In the genomic region with DNA sequence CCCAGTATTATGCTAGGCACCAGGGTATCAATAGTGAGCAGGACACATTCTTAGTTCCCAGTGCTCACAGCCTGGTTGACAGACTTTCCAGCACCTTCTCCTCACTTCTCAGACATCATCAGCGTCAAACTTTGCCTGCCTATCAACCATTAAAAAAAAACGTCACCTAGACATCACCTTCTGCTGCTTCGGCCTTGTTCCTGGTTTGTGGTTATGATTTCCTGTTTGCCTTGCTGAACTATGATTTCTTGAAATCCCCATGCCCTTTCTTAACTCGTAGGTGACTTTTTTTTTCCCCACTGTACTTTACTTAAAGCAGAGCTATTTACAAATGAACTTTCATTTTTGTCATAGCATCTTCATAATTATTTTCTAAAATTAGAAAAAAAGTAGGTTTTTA, we compare ENCODE assay signal across 1 cellular context.
A peak's percentile ranks its signal among the peaks of the same experiment; 100 is the strongest.
TF ChIP-seq lines count a peak whose summit lies in the region.

No MANE protein-coding gene starts in this region.

TF ChIP-seq in GM12878, 131 proteins besides CTCF, POLR2A, EP300 and RAD21 (continued from another document and continues in another):
- TF ChIP-seq, protein P1, sequence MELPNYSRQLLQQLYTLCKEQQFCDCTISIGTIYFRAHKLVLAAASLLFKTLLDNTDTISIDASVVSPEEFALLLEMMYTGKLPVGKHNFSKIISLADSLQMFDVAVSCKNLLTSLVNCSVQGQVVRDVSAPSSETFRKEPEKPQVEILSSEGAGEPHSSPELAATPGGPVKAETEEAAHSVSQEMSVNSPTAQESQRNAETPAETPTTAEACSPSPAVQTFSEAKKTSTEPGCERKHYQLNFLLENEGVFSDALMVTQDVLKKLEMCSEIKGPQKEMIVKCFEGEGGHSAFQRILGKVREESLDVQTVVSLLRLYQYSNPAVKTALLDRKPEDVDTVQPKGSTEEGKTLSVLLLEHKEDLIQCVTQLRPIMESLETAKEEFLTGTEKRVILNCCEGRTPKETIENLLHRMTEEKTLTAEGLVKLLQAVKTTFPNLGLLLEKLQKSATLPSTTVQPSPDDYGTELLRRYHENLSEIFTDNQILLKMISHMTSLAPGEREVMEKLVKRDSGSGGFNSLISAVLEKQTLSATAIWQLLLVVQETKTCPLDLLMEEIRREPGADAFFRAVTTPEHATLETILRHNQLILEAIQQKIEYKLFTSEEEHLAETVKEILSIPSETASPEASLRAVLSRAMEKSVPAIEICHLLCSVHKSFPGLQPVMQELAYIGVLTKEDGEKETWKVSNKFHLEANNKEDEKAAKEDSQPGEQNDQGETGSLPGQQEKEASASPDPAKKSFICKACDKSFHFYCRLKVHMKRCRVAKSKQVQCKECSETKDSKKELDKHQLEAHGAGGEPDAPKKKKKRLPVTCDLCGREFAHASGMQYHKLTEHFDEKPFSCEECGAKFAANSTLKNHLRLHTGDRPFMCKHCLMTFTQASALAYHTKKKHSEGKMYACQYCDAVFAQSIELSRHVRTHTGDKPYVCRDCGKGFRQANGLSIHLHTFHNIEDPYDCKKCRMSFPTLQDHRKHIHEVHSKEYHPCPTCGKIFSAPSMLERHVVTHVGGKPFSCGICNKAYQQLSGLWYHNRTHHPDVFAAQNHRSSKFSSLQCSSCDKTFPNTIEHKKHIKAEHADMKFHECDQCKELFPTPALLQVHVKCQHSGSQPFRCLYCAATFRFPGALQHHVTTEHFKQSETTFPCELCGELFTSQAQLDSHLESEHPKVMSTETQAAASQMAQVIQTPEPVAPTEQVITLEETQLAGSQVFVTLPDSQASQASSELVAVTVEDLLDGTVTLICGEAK (IDR thresholded peaks at IDR 0.05; ENCODE audit: borderline replicate concordance): no peak
- TF ChIP-seq SMAD5 (IDR thresholded peaks at IDR 0.05; ENCODE audit: low read depth) (no peak), PAX5 (IDR thresholded peaks at IDR 0.05; ENCODE audit: borderline replicate concordance, low read depth, low read length) (peak; percentile 59; the same call in 1 of the 2 replicates), NFYA (IDR thresholded peaks at IDR 0.05; ENCODE audit: borderline replicate concordance, low read depth, low read length) (no peak), SMAD1 (IDR thresholded peaks at IDR 0.05; ENCODE audit: low read depth, partially characterized antibody) (no peak), KLF5 (IDR thresholded peaks at IDR 0.05; ENCODE audit: partially characterized antibody) (no peak), JUNB (IDR thresholded peaks at IDR 0.05) (no peak), NR2F1 (conservative IDR thresholded peaks at IDR 0.05) (peak; percentile 85), NR2C1 (IDR thresholded peaks at IDR 0.05) (no peak), JUND (IDR thresholded peaks at IDR 0.05; ENCODE audit: low read depth, low read length) (no peak), ESRRA (IDR thresholded peaks at IDR 0.05; ENCODE audit: low read length) (no peak), ZNF274 (IDR thresholded peaks at IDR 0.05; ENCODE audit: insufficient read depth, insufficient read length) (no peak), KDM1A (IDR thresholded peaks at IDR 0.05; ENCODE audit: borderline replicate concordance) (no peak), IKZF1 (conservative IDR thresholded peaks at IDR 0.05) (peak; percentile 89), ZNF207 (IDR thresholded peaks at IDR 0.05; ENCODE audit: borderline replicate concordance) (no peak), CHD2 (IDR thresholded peaks at IDR 0.05; ENCODE audit: borderline replicate concordance, low read depth, low read length) (peak; percentile 50; the same call in 1 of the 2 replicates), RUNX3 (IDR thresholded peaks at IDR 0.05; ENCODE audit: low read length) (peak; percentile 99), HDGF (IDR thresholded peaks at IDR 0.05) (no peak), PML (IDR thresholded peaks at IDR 0.05; ENCODE audit: low read length) (peak; percentile 40; the same call in 1 of the 2 replicates), NFIC (IDR thresholded peaks at IDR 0.05; ENCODE audit: low read depth, low read length) (peak; percentile 89), TARDBP (IDR thresholded peaks at IDR 0.05; ENCODE audit: borderline replicate concordance) (no peak), SREBF2 (IDR thresholded peaks at IDR 0.05; ENCODE audit: low read length) (no peak), CBX3 (IDR thresholded peaks at IDR 0.05; ENCODE audit: borderline replicate concordance, low read depth) (no peak), ETV6 (conservative IDR thresholded peaks at IDR 0.05 in 1 of 2, IDR thresholded peaks at IDR 0.05 in 1 of 2; ENCODE audit: borderline replicate concordance in 1 of 2, low read depth in 1 of 2) (peak in 1 of 2 experiments; percentile 96; a peak in 2 of 4 replicates), GABPA (IDR thresholded peaks at IDR 0.05; ENCODE audit: low read depth) (peak; percentile 52; the same call in 1 of the 2 replicates), ZSCAN29 (IDR thresholded peaks at IDR 0.05) (no peak), SRF (IDR thresholded peaks at IDR 0.05; ENCODE audit: low read depth in 2 of 2, low read length in 2 of 2) (no peak), HDAC6 (IDR thresholded peaks at IDR 0.05; ENCODE audit: unreplicated experiment) (no peak), CBX5 (IDR thresholded peaks at IDR 0.05; ENCODE audit: low read depth) (no peak)
- TF ChIP-seq, protein P2, sequence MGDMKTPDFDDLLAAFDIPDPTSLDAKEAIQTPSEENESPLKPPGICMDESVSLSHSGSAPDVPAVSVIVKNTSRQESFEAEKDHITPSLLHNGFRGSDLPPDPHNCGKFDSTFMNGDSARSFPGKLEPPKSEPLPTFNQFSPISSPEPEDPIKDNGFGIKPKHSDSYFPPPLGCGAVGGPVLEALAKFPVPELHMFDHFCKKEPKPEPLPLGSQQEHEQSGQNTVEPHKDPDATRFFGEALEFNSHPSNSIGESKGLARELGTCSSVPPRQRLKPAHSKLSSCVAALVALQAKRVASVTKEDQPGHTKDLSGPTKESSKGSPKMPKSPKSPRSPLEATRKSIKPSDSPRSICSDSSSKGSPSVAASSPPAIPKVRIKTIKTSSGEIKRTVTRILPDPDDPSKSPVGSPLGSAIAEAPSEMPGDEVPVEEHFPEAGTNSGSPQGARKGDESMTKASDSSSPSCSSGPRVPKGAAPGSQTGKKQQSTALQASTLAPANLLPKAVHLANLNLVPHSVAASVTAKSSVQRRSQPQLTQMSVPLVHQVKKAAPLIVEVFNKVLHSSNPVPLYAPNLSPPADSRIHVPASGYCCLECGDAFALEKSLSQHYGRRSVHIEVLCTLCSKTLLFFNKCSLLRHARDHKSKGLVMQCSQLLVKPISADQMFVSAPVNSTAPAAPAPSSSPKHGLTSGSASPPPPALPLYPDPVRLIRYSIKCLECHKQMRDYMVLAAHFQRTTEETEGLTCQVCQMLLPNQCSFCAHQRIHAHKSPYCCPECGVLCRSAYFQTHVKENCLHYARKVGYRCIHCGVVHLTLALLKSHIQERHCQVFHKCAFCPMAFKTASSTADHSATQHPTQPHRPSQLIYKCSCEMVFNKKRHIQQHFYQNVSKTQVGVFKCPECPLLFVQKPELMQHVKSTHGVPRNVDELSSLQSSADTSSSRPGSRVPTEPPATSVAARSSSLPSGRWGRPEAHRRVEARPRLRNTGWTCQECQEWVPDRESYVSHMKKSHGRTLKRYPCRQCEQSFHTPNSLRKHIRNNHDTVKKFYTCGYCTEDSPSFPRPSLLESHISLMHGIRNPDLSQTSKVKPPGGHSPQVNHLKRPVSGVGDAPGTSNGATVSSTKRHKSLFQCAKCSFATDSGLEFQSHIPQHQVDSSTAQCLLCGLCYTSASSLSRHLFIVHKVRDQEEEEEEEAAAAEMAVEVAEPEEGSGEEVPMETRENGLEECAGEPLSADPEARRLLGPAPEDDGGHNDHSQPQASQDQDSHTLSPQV (IDR thresholded peaks at IDR 0.05): no peak
- TF ChIP-seq, protein P3, sequence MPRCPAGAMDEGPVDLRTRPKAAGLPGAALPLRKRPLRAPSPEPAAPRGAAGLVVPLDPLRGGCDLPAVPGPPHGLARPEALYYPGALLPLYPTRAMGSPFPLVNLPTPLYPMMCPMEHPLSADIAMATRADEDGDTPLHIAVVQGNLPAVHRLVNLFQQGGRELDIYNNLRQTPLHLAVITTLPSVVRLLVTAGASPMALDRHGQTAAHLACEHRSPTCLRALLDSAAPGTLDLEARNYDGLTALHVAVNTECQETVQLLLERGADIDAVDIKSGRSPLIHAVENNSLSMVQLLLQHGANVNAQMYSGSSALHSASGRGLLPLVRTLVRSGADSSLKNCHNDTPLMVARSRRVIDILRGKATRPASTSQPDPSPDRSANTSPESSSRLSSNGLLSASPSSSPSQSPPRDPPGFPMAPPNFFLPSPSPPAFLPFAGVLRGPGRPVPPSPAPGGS (IDR thresholded peaks at IDR 0.05; ENCODE audit: borderline replicate concordance, insufficient read depth, low read depth, low read length, poor library complexity, severe bottlenecking): no peak
- TF ChIP-seq, protein P4, sequence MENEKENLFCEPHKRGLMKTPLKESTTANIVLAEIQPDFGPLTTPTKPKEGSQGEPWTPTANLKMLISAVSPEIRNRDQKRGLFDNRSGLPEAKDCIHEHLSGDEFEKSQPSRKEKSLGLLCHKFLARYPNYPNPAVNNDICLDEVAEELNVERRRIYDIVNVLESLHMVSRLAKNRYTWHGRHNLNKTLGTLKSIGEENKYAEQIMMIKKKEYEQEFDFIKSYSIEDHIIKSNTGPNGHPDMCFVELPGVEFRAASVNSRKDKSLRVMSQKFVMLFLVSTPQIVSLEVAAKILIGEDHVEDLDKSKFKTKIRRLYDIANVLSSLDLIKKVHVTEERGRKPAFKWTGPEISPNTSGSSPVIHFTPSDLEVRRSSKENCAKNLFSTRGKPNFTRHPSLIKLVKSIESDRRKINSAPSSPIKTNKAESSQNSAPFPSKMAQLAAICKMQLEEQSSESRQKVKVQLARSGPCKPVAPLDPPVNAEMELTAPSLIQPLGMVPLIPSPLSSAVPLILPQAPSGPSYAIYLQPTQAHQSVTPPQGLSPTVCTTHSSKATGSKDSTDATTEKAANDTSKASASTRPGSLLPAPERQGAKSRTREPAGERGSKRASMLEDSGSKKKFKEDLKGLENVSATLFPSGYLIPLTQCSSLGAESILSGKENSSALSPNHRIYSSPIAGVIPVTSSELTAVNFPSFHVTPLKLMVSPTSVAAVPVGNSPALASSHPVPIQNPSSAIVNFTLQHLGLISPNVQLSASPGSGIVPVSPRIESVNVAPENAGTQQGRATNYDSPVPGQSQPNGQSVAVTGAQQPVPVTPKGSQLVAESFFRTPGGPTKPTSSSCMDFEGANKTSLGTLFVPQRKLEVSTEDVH (IDR thresholded peaks at IDR 0.05; ENCODE audit: low read depth, partially characterized antibody): no peak
- TF ChIP-seq, protein P5, sequence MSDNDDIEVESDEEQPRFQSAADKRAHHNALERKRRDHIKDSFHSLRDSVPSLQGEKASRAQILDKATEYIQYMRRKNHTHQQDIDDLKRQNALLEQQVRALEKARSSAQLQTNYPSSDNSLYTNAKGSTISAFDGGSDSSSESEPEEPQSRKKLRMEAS (IDR thresholded peaks at IDR 0.05; ENCODE audit: low read depth, low read length): no peak
- TF ChIP-seq, protein P6, sequence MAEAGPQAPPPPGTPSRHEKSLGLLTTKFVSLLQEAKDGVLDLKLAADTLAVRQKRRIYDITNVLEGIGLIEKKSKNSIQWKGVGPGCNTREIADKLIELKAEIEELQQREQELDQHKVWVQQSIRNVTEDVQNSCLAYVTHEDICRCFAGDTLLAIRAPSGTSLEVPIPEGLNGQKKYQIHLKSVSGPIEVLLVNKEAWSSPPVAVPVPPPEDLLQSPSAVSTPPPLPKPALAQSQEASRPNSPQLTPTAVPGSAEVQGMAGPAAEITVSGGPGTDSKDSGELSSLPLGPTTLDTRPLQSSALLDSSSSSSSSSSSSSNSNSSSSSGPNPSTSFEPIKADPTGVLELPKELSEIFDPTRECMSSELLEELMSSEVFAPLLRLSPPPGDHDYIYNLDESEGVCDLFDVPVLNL (IDR thresholded peaks at IDR 0.05; ENCODE audit: low read depth, low read length): no peak
- TF ChIP-seq, protein P7, sequence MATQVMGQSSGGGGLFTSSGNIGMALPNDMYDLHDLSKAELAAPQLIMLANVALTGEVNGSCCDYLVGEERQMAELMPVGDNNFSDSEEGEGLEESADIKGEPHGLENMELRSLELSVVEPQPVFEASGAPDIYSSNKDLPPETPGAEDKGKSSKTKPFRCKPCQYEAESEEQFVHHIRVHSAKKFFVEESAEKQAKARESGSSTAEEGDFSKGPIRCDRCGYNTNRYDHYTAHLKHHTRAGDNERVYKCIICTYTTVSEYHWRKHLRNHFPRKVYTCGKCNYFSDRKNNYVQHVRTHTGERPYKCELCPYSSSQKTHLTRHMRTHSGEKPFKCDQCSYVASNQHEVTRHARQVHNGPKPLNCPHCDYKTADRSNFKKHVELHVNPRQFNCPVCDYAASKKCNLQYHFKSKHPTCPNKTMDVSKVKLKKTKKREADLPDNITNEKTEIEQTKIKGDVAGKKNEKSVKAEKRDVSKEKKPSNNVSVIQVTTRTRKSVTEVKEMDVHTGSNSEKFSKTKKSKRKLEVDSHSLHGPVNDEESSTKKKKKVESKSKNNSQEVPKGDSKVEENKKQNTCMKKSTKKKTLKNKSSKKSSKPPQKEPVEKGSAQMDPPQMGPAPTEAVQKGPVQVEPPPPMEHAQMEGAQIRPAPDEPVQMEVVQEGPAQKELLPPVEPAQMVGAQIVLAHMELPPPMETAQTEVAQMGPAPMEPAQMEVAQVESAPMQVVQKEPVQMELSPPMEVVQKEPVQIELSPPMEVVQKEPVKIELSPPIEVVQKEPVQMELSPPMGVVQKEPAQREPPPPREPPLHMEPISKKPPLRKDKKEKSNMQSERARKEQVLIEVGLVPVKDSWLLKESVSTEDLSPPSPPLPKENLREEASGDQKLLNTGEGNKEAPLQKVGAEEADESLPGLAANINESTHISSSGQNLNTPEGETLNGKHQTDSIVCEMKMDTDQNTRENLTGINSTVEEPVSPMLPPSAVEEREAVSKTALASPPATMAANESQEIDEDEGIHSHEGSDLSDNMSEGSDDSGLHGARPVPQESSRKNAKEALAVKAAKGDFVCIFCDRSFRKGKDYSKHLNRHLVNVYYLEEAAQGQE (IDR thresholded peaks at IDR 0.05; ENCODE audit: low read depth, low read length): no peak
- TF ChIP-seq, protein P8, sequence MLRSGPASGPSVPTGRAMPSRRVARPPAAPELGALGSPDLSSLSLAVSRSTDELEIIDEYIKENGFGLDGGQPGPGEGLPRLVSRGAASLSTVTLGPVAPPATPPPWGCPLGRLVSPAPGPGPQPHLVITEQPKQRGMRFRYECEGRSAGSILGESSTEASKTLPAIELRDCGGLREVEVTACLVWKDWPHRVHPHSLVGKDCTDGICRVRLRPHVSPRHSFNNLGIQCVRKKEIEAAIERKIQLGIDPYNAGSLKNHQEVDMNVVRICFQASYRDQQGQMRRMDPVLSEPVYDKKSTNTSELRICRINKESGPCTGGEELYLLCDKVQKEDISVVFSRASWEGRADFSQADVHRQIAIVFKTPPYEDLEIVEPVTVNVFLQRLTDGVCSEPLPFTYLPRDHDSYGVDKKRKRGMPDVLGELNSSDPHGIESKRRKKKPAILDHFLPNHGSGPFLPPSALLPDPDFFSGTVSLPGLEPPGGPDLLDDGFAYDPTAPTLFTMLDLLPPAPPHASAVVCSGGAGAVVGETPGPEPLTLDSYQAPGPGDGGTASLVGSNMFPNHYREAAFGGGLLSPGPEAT (IDR thresholded peaks at IDR 0.05; ENCODE audit: low read depth): peak; percentile 84; the same call in 1 of the 2 replicates
